Comparison of ENCODE assay signal across 1 cellular context in the genomic region with DNA sequence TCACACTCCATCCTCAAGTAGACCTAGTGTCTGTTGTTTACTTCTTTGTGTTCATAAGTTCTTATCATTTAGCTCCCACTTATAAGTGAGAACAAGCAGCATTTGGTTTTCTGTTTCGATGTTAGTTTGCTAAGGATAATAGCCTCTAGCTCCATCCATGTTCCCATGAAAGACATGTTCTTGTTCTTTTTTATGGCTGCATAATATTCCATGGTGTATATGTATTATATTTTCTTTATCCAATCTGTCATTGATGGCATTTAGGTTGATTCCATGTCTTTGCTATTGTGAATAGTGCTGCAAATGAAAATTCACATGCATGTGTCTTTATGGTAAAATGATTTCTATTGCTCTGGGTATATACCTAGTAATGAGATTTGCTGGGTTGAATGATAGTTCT. TPM values are rescaled to one million over a fixed set of nuclear protein-coding genes. Genes with fewer than 3 reads are reported as not detected.
"Had no signal": no experiment of that assay in that cellular context is flagged by ENCODE, and none has a peak within 500 bp of the region (broad histone marks: within the 10 kb centered on the region; RNA-seq: fewer than 3 reads in every experiment).

No MANE protein-coding gene starts in this region.

RNA-seq across cellular contexts. Expression of a gene that starts 51.9 kb away (rescaled TPM):
- total RNA-seq: OCI-LY7 had no signal
